ENCODE assay signal across 10 cellular contexts in the genomic region with DNA sequence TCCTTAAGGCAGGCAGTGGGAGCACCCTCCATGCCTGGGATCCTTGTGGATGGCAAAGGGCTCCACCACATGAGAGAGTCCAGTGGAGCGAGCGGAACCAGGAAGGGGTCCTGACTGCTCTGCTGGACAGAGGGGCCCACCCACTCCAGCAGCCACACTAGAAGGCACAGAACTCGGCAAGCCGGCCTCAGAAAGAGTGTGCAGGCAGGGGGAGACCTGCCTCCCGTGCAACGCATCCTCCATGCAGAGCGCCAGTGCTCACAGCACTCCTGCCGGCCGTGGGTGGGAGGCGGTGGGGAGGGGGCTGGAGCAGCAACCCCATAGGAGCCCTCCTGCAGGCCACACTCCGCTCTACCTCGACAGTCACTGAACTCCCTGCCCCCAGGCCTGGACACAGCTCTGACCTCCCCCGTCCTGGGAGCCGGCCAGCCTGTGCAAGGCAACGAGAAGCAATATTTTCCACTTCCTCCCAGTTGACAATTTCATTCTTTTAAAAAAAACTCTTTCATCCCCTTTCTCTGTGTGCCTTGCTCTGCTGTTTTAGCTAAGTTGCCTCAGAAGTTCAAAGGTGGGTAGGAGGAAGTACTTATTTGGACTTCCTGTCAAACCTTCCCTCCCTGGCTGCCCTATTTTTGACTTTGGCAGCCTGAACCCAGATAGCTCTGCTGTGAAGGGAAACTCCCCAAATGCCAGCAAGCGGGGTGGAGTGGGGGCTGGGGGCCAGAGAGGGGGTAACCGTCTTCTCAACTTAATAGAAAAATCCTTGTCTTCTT. TPM values are rescaled to one million over a fixed set of nuclear protein-coding genes. Genes with fewer than 3 reads are reported as not detected.
DNase-seq lines count a peak whose midpoint lies in the region; ATAC-seq, FAIRE-seq and TF ChIP-seq lines count a peak whose summit lies in the region.
"Had no signal": no experiment of that assay in that cellular context is flagged by ENCODE, and none has a peak within 500 bp of the region (broad histone marks: within the 10 kb centered on the region; RNA-seq: fewer than 3 reads in every experiment).

No MANE protein-coding gene starts in this region.

- H3K4me3 ChIP-seq in psoas muscle (no peak overlapping the region), osteoblast (ENCODE audit: insufficient read depth, low read length) (no peak overlapping the region)

- H3K36me3 ChIP-seq in psoas muscle (ENCODE audit: insufficient read depth in 1 of 2, low read depth in 1 of 2) = no peaks in the 10 kb centered on the region
- H3K36me3 ChIP-seq in osteoblast (ENCODE audit: insufficient read depth, low read length) = no peaks in the 10 kb centered on the region

- WGBS in psoas muscle, 3 donors = 47 to 52% (median 50%) methylated on average over 17 of the region's 17 CpGs

- H3K9me3 ChIP-seq in psoas muscle (no peaks in the 10 kb centered on the region), osteoblast (ENCODE audit: low read depth, low read length) (no peaks in the 10 kb centered on the region)

- ATAC-seq in HG03103 (IDR thresholded peaks at IDR 0.05; ENCODE audit: low read depth, unreplicated experiment) = peak; percentile 79
- ATAC-seq in psoas muscle = peak in 2 of 4 donors; percentile 24 to 32

- H3K4me2 ChIP-seq in osteoblast (ENCODE audit: insufficient read depth, low read length) = no peak overlapping the region

- no peaks in the 10 kb centered on the region for H4K20me1 ChIP-seq in osteoblast (ENCODE audit: insufficient read depth, low read length)

- no peak overlapping the region for H2AFZ ChIP-seq in osteoblast (ENCODE audit: low read length)

- FAIRE-seq in GM19239 (lab: Jason Lieb, UNC) = peak; percentile 93
- FAIRE-seq: frontal cortex had no signal

- no peak for TF ChIP-seq CTCF in psoas muscle (IDR thresholded peaks at IDR 0.05)
- TF ChIP-seq CTCF in osteoblast (IDR thresholded peaks at IDR 0.05; ENCODE audit: extremely low read depth, low read depth, low read length) = no peak

- H3K27me3 ChIP-seq in psoas muscle (ENCODE audit: insufficient read depth in 3 of 3, low read length in 2 of 3) (no peaks in the 10 kb centered on the region), osteoblast (ENCODE audit: insufficient read depth, low read length) (peaks cover 9% of the 10 kb centered on the region)

- H3K79me2 ChIP-seq in osteoblast (ENCODE audit: insufficient read depth, low read length) = no peaks in the 10 kb centered on the region

- intact Hi-C loops in psoas muscle (cut with DNase I) = no loop called here

- H3K27ac ChIP-seq in psoas muscle (no peak overlapping the region), osteoblast (ENCODE audit: low read depth, low read length) (no peak overlapping the region)

- DNase-seq in GM19239 (ENCODE audit: insufficient read length, low spot score) = peak; percentile 71
- DNase-seq in T-helper 9 cell = peak; percentile 69
- DNase-seq in central memory CD4-positive, alpha-beta T cell = peak; percentile 88
- DNase-seq in psoas muscle = peak; percentile 62 to 72
- DNase-seq in NCI-H1048 (lab: John Stamatoyannopoulos, UW) = no peak
- no peak for DNase-seq in NCI-H446 treated with DMSO at 0.1 percent for 48 hours (lab: John Stamatoyannopoulos, UW)
- no peak for DNase-seq in osteoblast (ENCODE audit: insufficient read length, low spot score, missing footprints)

- H3K4me1 ChIP-seq in psoas muscle (no peaks in the 10 kb centered on the region), osteoblast (ENCODE audit: insufficient read depth, low read length) (peaks cover 6% of the 10 kb centered on the region)

RNA-seq across cellular contexts. Expression of a gene that starts 5.3 kb away (rescaled TPM):
- 1 to 10 TPM; 4.2 to 6.0 (median 4.8) TPM for total RNA-seq in psoas muscle
- 1 to 10 TPM in 2 of 3 donors, under 1 TPM in 1; 0.76 to 1.8 (median 1.2) TPM for polyA plus RNA-seq in psoas muscle
- not detected in 2 replicates for total RNA-seq in osteoblast
- total RNA-seq: LHCN-M2 had no signal

Comparison
In these comparisons a context has a peak if more than half of its experiments do, and no peak if none do; other contexts are left out.
1. DNase-seq: peak in GM19239 (single experiment), T-helper 9 cell (single experiment), central memory CD4-positive, alpha-beta T cell (single experiment) and psoas muscle (2 of 2); none in NCI-H1048 (single experiment), NCI-H446 treated with DMSO at 0.1 percent for 48 hours (single experiment) and osteoblast (single experiment).